In the genomic region with DNA sequence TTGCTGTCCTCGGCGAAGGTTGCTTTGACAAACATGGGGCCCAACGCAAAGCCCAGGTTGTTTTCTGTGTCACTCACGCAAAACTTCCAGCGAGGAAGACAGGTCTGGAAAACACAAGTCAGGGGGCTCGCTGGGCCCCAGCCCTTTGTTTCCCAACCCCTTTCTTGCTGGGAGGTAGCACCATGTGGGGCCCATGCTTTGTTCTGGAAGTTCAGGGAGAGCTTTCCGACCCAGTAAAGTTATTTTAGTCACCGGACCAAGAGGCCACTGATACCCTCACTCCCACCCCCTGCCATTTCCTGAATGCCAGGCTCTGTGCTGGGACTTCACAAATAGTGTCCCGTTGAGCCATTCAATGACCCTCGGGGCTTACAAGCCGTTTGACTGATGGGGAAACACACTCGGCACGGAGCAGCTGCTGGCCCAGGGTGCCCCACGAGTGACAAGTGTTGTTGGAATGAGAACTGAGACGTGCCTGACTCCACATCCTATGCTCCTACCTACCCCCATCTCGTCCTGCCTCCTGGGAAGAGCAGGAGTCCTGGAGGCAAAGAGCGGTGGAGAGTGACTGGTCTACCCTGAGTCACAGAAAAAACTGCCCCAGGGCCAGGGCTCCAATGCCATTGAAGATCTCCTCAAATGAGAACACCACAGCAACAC, we compare ENCODE assay signal across 1 cellular context.
TF ChIP-seq lines count a peak whose summit lies in the region.

No MANE protein-coding gene starts in this region.

TF ChIP-seq in GM23338, 12 proteins besides CTCF, POLR2A, EP300 and RAD21 (continued from another document):
- TF ChIP-seq ZNF462 (CRISPR knock-in tag; IDR thresholded peaks at IDR 0.05) (no peak), POLR2AphosphoS5 (IDR thresholded peaks at IDR 0.05; ENCODE audit: low read depth) (no peak), JUNB (IDR thresholded peaks at IDR 0.05; ENCODE audit: unreplicated experiment) (no peak)
TF ChIP-seq in GM23338: peak in this region for 0.
